In the genomic region with DNA sequence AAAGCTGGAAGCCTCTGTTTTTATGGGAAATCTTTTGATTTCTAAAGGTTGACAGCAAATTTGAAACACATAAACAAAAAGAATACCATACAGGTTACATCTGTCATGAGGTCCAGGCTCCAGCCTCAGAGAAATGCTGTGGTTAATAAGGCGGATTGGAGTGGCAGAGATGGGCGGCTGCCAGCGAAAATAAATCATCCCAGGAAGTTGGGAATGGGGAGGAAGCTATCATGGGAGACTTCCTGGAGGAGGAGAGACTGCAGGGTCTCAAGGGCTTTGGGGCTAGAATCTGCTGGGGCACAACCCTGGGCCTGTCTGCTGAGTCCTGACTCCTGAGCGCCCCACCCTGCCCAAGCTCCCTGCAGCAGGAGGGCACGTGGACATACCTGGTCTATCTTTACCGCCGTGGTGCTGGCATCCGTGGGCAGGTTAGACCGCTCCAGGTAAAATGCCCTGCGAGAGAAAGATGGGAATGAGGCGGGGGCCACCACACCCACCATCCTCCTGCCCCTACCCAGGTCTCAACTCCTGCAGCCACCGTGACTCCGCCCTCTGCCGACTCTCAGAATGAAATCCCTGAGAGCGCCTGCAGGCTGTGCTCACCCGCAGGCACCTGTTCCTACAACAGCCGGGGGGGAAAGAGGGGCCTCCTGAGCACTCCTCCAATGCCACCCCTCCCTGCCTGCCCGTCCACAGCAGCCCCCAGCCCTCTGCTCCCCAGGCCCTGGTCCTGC, we compare ENCODE assay signal across 20 cellular contexts.
DNase-seq lines count a peak whose midpoint lies in the region; ATAC-seq and TF ChIP-seq lines count a peak whose summit lies in the region.
"Had no signal": no experiment of that assay in that cellular context is flagged by ENCODE, and none has a peak within 500 bp of the region (broad histone marks: within the 10 kb centered on the region; RNA-seq: fewer than 3 reads in every experiment).

No MANE protein-coding gene starts in this region.

- no peaks in the 10 kb centered on the region for H3F3A ChIP-seq in neural progenitor cell (ENCODE audit: low read depth)

- no peaks in the 10 kb centered on the region for H3K27me3 ChIP-seq in MG63
- H3K27me3 ChIP-seq in neural progenitor cell = no peaks in the 10 kb centered on the region
- H3K27me3 ChIP-seq: ascending aorta, sigmoid colon had no signal

- H3K9me3 ChIP-seq in MG63 = no peaks in the 10 kb centered on the region
- H3K9me3 ChIP-seq in neural progenitor cell (ENCODE audit: low read depth) = no peaks in the 10 kb centered on the region
- H3K9me3 ChIP-seq in T-helper 17 cell (ENCODE audit: control insufficient read depth, low read length, poor library complexity, severe bottlenecking) = no peaks in the 10 kb centered on the region
- H3K9me3 ChIP-seq: ascending aorta, HAP-1, sigmoid colon had no signal

- no peak overlapping the region for H3K4me2 ChIP-seq in neural progenitor cell

- POLR2A ChIA-PET in naive thymus-derived CD8-positive, alpha-beta T cell (lab: Charles Lee) = no interaction called here

- TF ChIP-seq CTCF in chondrocyte (IDR thresholded peaks at IDR 0.05) = no peak
- TF ChIP-seq CTCF in neural progenitor cell (IDR thresholded peaks at IDR 0.05) = no peak

- no peak overlapping the region for H3K4me3 Mint-ChIP-seq in chondrocyte (ENCODE audit: unreplicated experiment)
- no peak overlapping the region for H3K4me3 Mint-ChIP-seq in neural progenitor cell
- H3K4me3 Mint-ChIP-seq in naive thymus-derived CD8-positive, alpha-beta T cell = peak overlapping the region in 1 of 10 donors; percentile 38
- H3K4me3 Mint-ChIP-seq in T-helper 17 cell = no peak overlapping the region
- H3K4me3 Mint-ChIP-seq: activated CD4-positive, alpha-beta memory T cell treated with anti-CD3 and anti-CD28 coated beads for 36 hours; B cell; T-cell had no signal

- H4K20me1 ChIP-seq in neural progenitor cell (ENCODE audit: low read depth) = no peaks in the 10 kb centered on the region

- H3K27ac ChIP-seq in neural progenitor cell = no peak overlapping the region
- H3K27ac ChIP-seq: ascending aorta, parathyroid adenoma, sigmoid colon had no signal

- H2AFZ ChIP-seq in neural progenitor cell (replicated peaks) = no peak overlapping the region
- H2AFZ ChIP-seq: parathyroid adenoma had no signal

- H3K4me3 ChIP-seq in MG63 (no peak overlapping the region), neural progenitor cell (no peak overlapping the region)
- H3K4me3 ChIP-seq: ascending aorta, HAP-1, sigmoid colon had no signal

- no peaks in the 10 kb centered on the region for H3K79me2 ChIP-seq in neural progenitor cell (ENCODE audit: low read depth)
- H3K79me2 ChIP-seq: parathyroid adenoma had no signal

- H3K36me3 ChIP-seq in MG63 (no peaks in the 10 kb centered on the region), neural progenitor cell (no peaks in the 10 kb centered on the region)
- H3K36me3 ChIP-seq: HAP-1 had no signal

- H3K36me3 Mint-ChIP-seq in chondrocyte (ENCODE audit: low read depth) (peaks cover 3% of the 10 kb centered on the region), neural progenitor cell (peaks cover 33% of the 10 kb centered on the region), T-helper 17 cell (ENCODE audit: low read depth) (peaks cover 10% of the 10 kb centered on the region)
- peaks cover 0 to 72% (median 10%) of the 10 kb centered on the region in 3 donors for H3K36me3 Mint-ChIP-seq in naive thymus-derived CD8-positive, alpha-beta T cell

- H3K9me3 Mint-ChIP-seq in chondrocyte (ENCODE audit: low read depth) = no peaks in the 10 kb centered on the region
- H3K9me3 Mint-ChIP-seq in neural progenitor cell = no peaks in the 10 kb centered on the region
- no peaks in the 10 kb centered on the region for H3K9me3 Mint-ChIP-seq in naive thymus-derived CD8-positive, alpha-beta T cell
- H3K9me3 Mint-ChIP-seq: activated CD4-positive, alpha-beta memory T cell treated with anti-CD3 and anti-CD28 coated beads for 36 hours; T-cell had no signal

- H3K4me1 ChIP-seq in neural progenitor cell = no peaks in the 10 kb centered on the region
- H3K4me1 ChIP-seq: HAP-1, parathyroid adenoma, sigmoid colon had no signal

- no peak overlapping the region for H3K9ac ChIP-seq in neural progenitor cell
- H3K9ac ChIP-seq: parathyroid adenoma had no signal

- TF ChIP-seq POLR2A in GM18505 (IDR thresholded peaks at IDR 0.05; ENCODE audit: borderline replicate concordance, extremely low read depth, insufficient read depth, insufficient read length) = peak; percentile 21

- DNase-seq in MG63 = peak; percentile 43
- DNase-seq in chondrocyte (ENCODE audit: low spot score) = peak; percentile 72
- peak; percentile 31 for DNase-seq in neural progenitor cell (ENCODE audit: low spot score)
- no peak for DNase-seq in naive thymus-derived CD8-positive, alpha-beta T cell
- DNase-seq in stimulated activated CD4-positive, alpha-beta T cell treated with anti-CD3 and anti-CD28 coated beads, Interleukin-15, amount 100 ng/mL, for 24 hours = no peak
- DNase-seq in T-helper 17 cell = no peak
- no peak for DNase-seq in putamen (ENCODE audit: low spot score)
- DNase-seq: activated CD4-positive, alpha-beta memory T cell treated with anti-CD3 and anti-CD28 coated beads for 36 hours; activated naive CD4-positive, alpha-beta T cell treated with anti-CD3 and anti-CD28 coated beads, Interleukin-2, amount 50 U/mL, for 16 hours; activated T-cell treated with anti-CD3 and anti-CD28 coated beads for 4 hours; effector memory CD4-positive, alpha-beta T cell; Right ventricle myocardium superior; sigmoid colon; stimulated activated CD4-positive, alpha-beta T cell treated with anti-CD3 and anti-CD28 coated beads, Interleukin-2, amount 100 ng/mL, for 24 hours; T-cell had no signal

- ATAC-seq in GM18505 (IDR thresholded peaks at IDR 0.05; ENCODE audit: unreplicated experiment) (no peak), T-helper 17 cell (no peak)
- no peak for ATAC-seq in naive thymus-derived CD8-positive, alpha-beta T cell
- ATAC-seq: T-cell had no signal

- H3K27me3 Mint-ChIP-seq in chondrocyte (ENCODE audit: low read depth) (no peaks in the 10 kb centered on the region), neural progenitor cell (ENCODE audit: insufficient read depth, low read depth) (peaks cover 2% of the 10 kb centered on the region), T-helper 17 cell (no peaks in the 10 kb centered on the region)
- no peaks in the 10 kb centered on the region for H3K27me3 Mint-ChIP-seq in naive thymus-derived CD8-positive, alpha-beta T cell
- H3K27me3 Mint-ChIP-seq: activated CD4-positive, alpha-beta memory T cell treated with anti-CD3 and anti-CD28 coated beads for 36 hours; B cell; T-cell had no signal

- H3K4me1 Mint-ChIP-seq in chondrocyte (ENCODE audit: low read depth) (no peaks in the 10 kb centered on the region), neural progenitor cell (no peaks in the 10 kb centered on the region), T-helper 17 cell (peaks cover 20% of the 10 kb centered on the region)
- peaks cover 13 to 20% (median 15%) of the 10 kb centered on the region in 4 donors for H3K4me1 Mint-ChIP-seq in naive thymus-derived CD8-positive, alpha-beta T cell
- H3K4me1 Mint-ChIP-seq: B cell had no signal

- H3K27ac Mint-ChIP-seq in chondrocyte (ENCODE audit: unreplicated experiment) (no peak overlapping the region), neural progenitor cell (no peak overlapping the region), T-helper 17 cell (no peak overlapping the region)
- peak overlapping the region in 4 of 10 donors; percentile 43 to 69 (median 63) for H3K27ac Mint-ChIP-seq in naive thymus-derived CD8-positive, alpha-beta T cell
- H3K27ac Mint-ChIP-seq: B cell, T-cell had no signal

Comparison
In these comparisons a context has a peak if more than half of its experiments do, and no peak if none do; other contexts are left out.
1. DNase-seq: peak in MG63 (single experiment), chondrocyte (single experiment) and neural progenitor cell (single experiment); none in naive thymus-derived CD8-positive, alpha-beta T cell (0 of 10), stimulated activated CD4-positive, alpha-beta T cell treated with anti-CD3 and anti-CD28 coated beads, Interleukin-15, amount 100 ng/mL, for 24 hours (single experiment), T-helper 17 cell (0 of 3) and putamen (single experiment).